11 cellular contexts compared by ENCODE assay signal in genomic region chr1:19650416-19651140, GRCh38. TPM values are rescaled to one million over a fixed set of nuclear protein-coding genes. Genes with fewer than 3 reads are reported as not detected.
DNase-seq lines count a peak whose midpoint lies in the region; ATAC-seq and TF ChIP-seq lines count a peak whose summit lies in the region.
"Had no signal": no experiment of that assay in that cellular context is flagged by ENCODE, and none has a peak within 500 bp of the region (broad histone marks: within the 10 kb centered on the region; RNA-seq: fewer than 3 reads in every experiment).

No MANE protein-coding gene starts in this region.

- TF ChIP-seq POLR2A in uterus (IDR thresholded peaks at IDR 0.05) = no peak

- H3K4me1 Mint-ChIP-seq in activated naive CD4-positive, alpha-beta T cell treated with anti-CD3 and anti-CD28 coated beads for 36 hours (ENCODE audit: low read depth) = peaks cover 39% of the 10 kb centered on the region

- H3K27me3 Mint-ChIP-seq in activated naive CD4-positive, alpha-beta T cell treated with anti-CD3 and anti-CD28 coated beads for 36 hours (ENCODE audit: low read depth) = peaks cover 2% of the 10 kb centered on the region

- H3K4me3 ChIP-seq in uterus = no peak overlapping the region
- H3K4me3 ChIP-seq: lung had no signal

- H3K27ac Mint-ChIP-seq in activated naive CD4-positive, alpha-beta T cell treated with anti-CD3 and anti-CD28 coated beads for 36 hours = no peak overlapping the region
- H3K27ac Mint-ChIP-seq in activated naive CD4-positive, alpha-beta T cell treated with anti-CD3 and anti-CD28 coated beads, Interleukin-2, amount 50 U/mL, for 72 hours = no peak overlapping the region
- H3K27ac Mint-ChIP-seq: T-helper 1 cell treated with Interleukin-12 subunit alpha and Interleukin-12 subunit beta and Interleukin-4 antibody, amounts not matched to agents 30 μg/mL and 1 μg/mL, for 36 hours had no signal

- DNase-seq in activated naive CD4-positive, alpha-beta T cell treated with anti-CD3 and anti-CD28 coated beads for 36 hours = peak; percentile 34
- DNase-seq in activated naive CD4-positive, alpha-beta T cell treated with anti-CD3 and anti-CD28 coated beads, Interleukin-2, amount 50 U/mL, for 72 hours (ENCODE audit: low spot score in 2 of 2) = no peak
- DNase-seq in epithelial cell of prostate (ENCODE audit: low read depth, low spot score) (no peak), omental fat pad (ENCODE audit: low spot score) (no peak), uterus (peak; percentile 73 to 78), SIG-M5 (lab: John Stamatoyannopoulos, UW) (no peak), NCI-H1930 (lab: John Stamatoyannopoulos, UW) (no peak)
- no peak for DNase-seq in stimulated activated naive CD4-positive, alpha-beta T cell (lab: John Stamatoyannopoulos, UW)
- DNase-seq: NCI-H446 treated with DMSO at 0.1 percent for 48 hours had no signal

- intact Hi-C loops in activated naive CD4-positive, alpha-beta T cell treated with anti-CD3 and anti-CD28 coated beads for 36 hours (cut with micrococcal nuclease) = loop anchor here (2.0 to 10.0 kb wide), 4 partner anchors 54 to 746 kb away; partner anchors contain the start of gene ALDH4A1
- intact Hi-C loops in uterus (cut with DNase I; ENCODE audit: low total_unique reads) = loop anchor here (10.0 kb wide), 1 partner anchor 306 kb away; no protein-coding TSS in a partner anchor

- H3K27ac ChIP-seq in epithelial cell of prostate (peak overlapping the region; percentile 71), uterus (peak overlapping the region; percentile 86 to 96)

- no peaks in the 10 kb centered on the region for H3K36me3 ChIP-seq in uterus

- no peaks in the 10 kb centered on the region for H3K27me3 ChIP-seq in uterus

- peaks cover 5 to 37% of the 10 kb centered on the region in 2 donors for H3K4me1 ChIP-seq in uterus

- H3K4me3 Mint-ChIP-seq in activated naive CD4-positive, alpha-beta T cell treated with anti-CD3 and anti-CD28 coated beads for 36 hours = no peak overlapping the region
- H3K4me3 Mint-ChIP-seq: T-helper 1 cell treated with Interleukin-12 subunit alpha and Interleukin-12 subunit beta and Interleukin-4 antibody, amounts not matched to agents 30 μg/mL and 1 μg/mL, for 36 hours had no signal

- H3K9me3 ChIP-seq in uterus = no peaks in the 10 kb centered on the region

- H3K9me3 Mint-ChIP-seq in activated naive CD4-positive, alpha-beta T cell treated with anti-CD3 and anti-CD28 coated beads for 36 hours = no peaks in the 10 kb centered on the region
- H3K9me3 Mint-ChIP-seq in activated naive CD4-positive, alpha-beta T cell treated with anti-CD3 and anti-CD28 coated beads, Interleukin-2, amount 50 U/mL, for 72 hours = no peaks in the 10 kb centered on the region
- H3K9me3 Mint-ChIP-seq: T-helper 1 cell treated with Interleukin-12 subunit alpha and Interleukin-12 subunit beta and Interleukin-4 antibody, amounts not matched to agents 30 μg/mL and 1 μg/mL, for 36 hours had no signal

- CTCF ChIA-PET in activated naive CD4-positive, alpha-beta T cell treated with anti-CD3 and anti-CD28 coated beads for 36 hours (lab: Charles Lee) = interaction anchor here (0.6 to 6.8 kb wide), 18 partner anchors 11 to 482 kb away, joined by 3 to 41 read pairs (median 3); no protein-coding TSS in a partner anchor

- no peaks in the 10 kb centered on the region for H3K36me3 Mint-ChIP-seq in activated naive CD4-positive, alpha-beta T cell treated with anti-CD3 and anti-CD28 coated beads for 36 hours (ENCODE audit: low read depth)
- H3K36me3 Mint-ChIP-seq in activated naive CD4-positive, alpha-beta T cell treated with anti-CD3 and anti-CD28 coated beads, Interleukin-2, amount 50 U/mL, for 72 hours = no peaks in the 10 kb centered on the region

- ATAC-seq in activated naive CD4-positive, alpha-beta T cell treated with anti-CD3 and anti-CD28 coated beads, Interleukin-2, amount 50 U/mL, for 72 hours = no peak
- ATAC-seq in omental fat pad (ENCODE audit: low FRiP score) = peak; percentile 52

- TF ChIP-seq CTCF in omental fat pad (IDR thresholded peaks at IDR 0.05) (no peak), uterus (IDR thresholded peaks at IDR 0.05) (no peak)

RNA-seq across cellular contexts. Expression of gene NBL1, which starts 6.5 kb away (rescaled TPM):
- total RNA-seq in activated naive CD4-positive, alpha-beta T cell treated with anti-CD3 and anti-CD28 coated beads for 36 hours = 10 to 100 TPM; 12.2 to 15.2 TPM
- 10 to 100 TPM; 16.2 to 24.0 TPM for total RNA-seq in activated naive CD4-positive, alpha-beta T cell treated with anti-CD3 and anti-CD28 coated beads, Interleukin-2, amount 50 U/mL, for 72 hours
- total RNA-seq in omental fat pad = 10 to 100 TPM; 36.8 to 97.9 (median 72.8) TPM
- 100 to 1,000 TPM in 1 of 4 donors, 10 to 100 TPM in 3; 54.1 to 222 (median 71.1) TPM for total RNA-seq in uterus

RNA-seq across cellular contexts. Expression of gene HTR6, which starts 14.1 kb away (rescaled TPM):
- total RNA-seq in activated naive CD4-positive, alpha-beta T cell treated with anti-CD3 and anti-CD28 coated beads for 36 hours = under 1 TPM; 0.19 to 0.37 TPM
- total RNA-seq in activated naive CD4-positive, alpha-beta T cell treated with anti-CD3 and anti-CD28 coated beads, Interleukin-2, amount 50 U/mL, for 72 hours = under 1 TPM; 0.11 to 0.68 TPM
- total RNA-seq in omental fat pad = not detected
- not detected for total RNA-seq in uterus
- total RNA-seq: lung had no signal

Comparison
In these comparisons a context has a peak if more than half of its experiments do, and no peak if none do; other contexts are left out.
1. DNase-seq: peak in activated naive CD4-positive, alpha-beta T cell treated with anti-CD3 and anti-CD28 coated beads for 36 hours (single experiment) and uterus (2 of 2); none in activated naive CD4-positive, alpha-beta T cell treated with anti-CD3 and anti-CD28 coated beads, Interleukin-2, amount 50 U/mL, for 72 hours (0 of 2), epithelial cell of prostate (single experiment), omental fat pad (single experiment), SIG-M5 (single experiment), stimulated activated naive CD4-positive, alpha-beta T cell (0 of 6) and NCI-H1930 (0 of 2).